19 cellular contexts compared by ENCODE assay signal in genomic region chr9:35140097-35140496, GRCh38. TPM values are rescaled to one million over a fixed set of nuclear protein-coding genes. Genes with fewer than 3 reads are reported as not detected.
A peak's percentile ranks its signal among the peaks of the same experiment; 100 is the strongest.
DNase-seq lines count a peak whose midpoint lies in the region; ATAC-seq, FAIRE-seq and TF ChIP-seq lines count a peak whose summit lies in the region.
"Had no signal": no experiment of that assay in that cellular context is flagged by ENCODE, and none has a peak within 500 bp of the region (broad histone marks: within the 10 kb centered on the region; RNA-seq: fewer than 3 reads in every experiment).

No MANE protein-coding gene starts in this region.

- H4K20me1 ChIP-seq in HepG2 (ENCODE audit: insufficient read depth, low read length) = no peaks in the 10 kb centered on the region

- TF ChIP-seq CTCF in HepG2 (CRISPR knock-in tag; IDR thresholded peaks at IDR 0.05) = no peak
- TF ChIP-seq CTCF in right lobe of liver (IDR thresholded peaks at IDR 0.05) = no peak
- TF ChIP-seq CTCF in WTC11 (IDR thresholded peaks at IDR 0.05) = 0 out of 2 replicates have a peak, but pooled peaks have one; percentile 36
- no peak for TF ChIP-seq CTCF in WERI-Rb-1 (IDR thresholded peaks at IDR 0.05; ENCODE audit: low read depth, low read length)

- H3K9me3 ChIP-seq in HepG2 (ENCODE audit: low read length) (peaks cover 37% of the 10 kb centered on the region), right lobe of liver (peaks cover 0 to 12% (median 2%) of the 10 kb centered on the region in 4 donors), WERI-Rb-1 (ENCODE audit: severe bottlenecking) (peaks cover 32% of the 10 kb centered on the region)
- H3K9me3 ChIP-seq: BE2C had no signal

- H3K4me1 Mint-ChIP-seq in WTC11 = no peaks in the 10 kb centered on the region
- H3K4me1 Mint-ChIP-seq: CD4-positive, CD25-positive, alpha-beta regulatory T cell; CD8-positive, alpha-beta memory T cell had no signal

- H3K27me3 ChIP-seq in HepG2 (ENCODE audit: control insufficient read depth in 1 of 2, insufficient read depth in 2 of 2, low read length in 2 of 2) = peaks cover 0 to 5% of the 10 kb centered on the region in 2 experiments; a peak in 1 of 5 replicates
- no peaks in the 10 kb centered on the region for H3K27me3 ChIP-seq in right lobe of liver
- H3K27me3 ChIP-seq in WERI-Rb-1 (ENCODE audit: insufficient read depth, low read depth, severe bottlenecking) = no peaks in the 10 kb centered on the region
- H3K27me3 ChIP-seq: BE2C had no signal

- no peaks in the 10 kb centered on the region for H3K36me3 ChIP-seq in HepG2 (replicated peaks in 1 of 2; ENCODE audit: control insufficient read depth in 1 of 2, insufficient read depth in 2 of 2, low read length in 2 of 2)
- H3K36me3 ChIP-seq in right lobe of liver = no peaks in the 10 kb centered on the region
- no peaks in the 10 kb centered on the region for H3K36me3 ChIP-seq in WERI-Rb-1
- H3K36me3 ChIP-seq: BE2C had no signal

- no peak overlapping the region for H3K4me3 Mint-ChIP-seq in WTC11
- H3K4me3 Mint-ChIP-seq: CD4-positive, CD25-positive, alpha-beta regulatory T cell; CD8-positive, alpha-beta memory T cell; H9 had no signal

- no peak overlapping the region for H3K27ac ChIP-seq in HepG2 (ENCODE audit: extremely low read length, insufficient read depth, low read length)
- no peak overlapping the region for H3K27ac ChIP-seq in right lobe of liver
- H3K27ac ChIP-seq in WERI-Rb-1 = no peak overlapping the region

- H3K36me3 Mint-ChIP-seq in WTC11 = peaks cover 34% of the 10 kb centered on the region
- H3K36me3 Mint-ChIP-seq: CD4-positive, CD25-positive, alpha-beta regulatory T cell had no signal

- TF ChIP-seq RAD21 in HepG2 (CRISPR knock-in tag; IDR thresholded peaks at IDR 0.05) = no peak

- in situ Hi-C loops in HepG2 (cut with HindIII; ENCODE audit: extremely low pct_ligation_motif_present, low pct_unique_long_range_greater_than_20kb) = no loop called here

- H2AFZ ChIP-seq in HepG2 (ENCODE audit: low read length) = peak overlapping the region; percentile 19

- ATAC-seq in HepG2 = peak; percentile 39; the same call in 2 of the 3 replicates
- no peak for ATAC-seq in right lobe of liver
- no peak for ATAC-seq in WTC11
- ATAC-seq: GM12878 had no signal

- H3K4me3 ChIP-seq in HepG2 (replicated peaks in 1 of 3; ENCODE audit: insufficient read depth in 1 of 3, low read depth in 2 of 3, low read length in 3 of 3) (peak overlapping the region in 1 of 3 experiments; percentile 38; a peak in 2 of 6 replicates), right lobe of liver (no peak overlapping the region), WERI-Rb-1 (ENCODE audit: low read depth, low read length) (no peak overlapping the region)
- H3K4me3 ChIP-seq: GM12878 had no signal

- peaks cover 13% of the 10 kb centered on the region for H3K27me3 Mint-ChIP-seq in WTC11 (ENCODE audit: low read depth)
- H3K27me3 Mint-ChIP-seq: CD4-positive, CD25-positive, alpha-beta regulatory T cell had no signal

- FAIRE-seq in HepG2 (lab: Jason Lieb, UNC) = no peak
- FAIRE-seq: GM12878 had no signal

- POLR2A ChIA-PET in HepG2 (lab: Yijun Ruan, JAX) = no interaction called here
- POLR2A ChIA-PET in WTC11 (lab: Charles Lee) = interaction anchor here (0.5 kb wide), 1 partner anchor 956 kb away, joined by 5 read pairs; no protein-coding TSS in a partner anchor

- no peak overlapping the region for H3K27ac Mint-ChIP-seq in WTC11
- H3K27ac Mint-ChIP-seq: CD8-positive, alpha-beta memory T cell; H9 had no signal

- H3K79me2 ChIP-seq in HepG2 (ENCODE audit: insufficient read depth, low read length) = no peaks in the 10 kb centered on the region

- TF ChIP-seq EP300 in HepG2 (IDR thresholded peaks at IDR 0.05; ENCODE audit: low read depth in 2 of 2, low read length in 2 of 2) = no peak
- no peak for TF ChIP-seq EP300 in HepG2 (CRISPR knock-in tag; IDR thresholded peaks at IDR 0.05; ENCODE audit: borderline replicate concordance)

- CTCF ChIA-PET in HepG2 (lab: Yijun Ruan, JAX; ENCODE audit: low intra/inter-chr PET ratio, low total read pairs) = no interaction called here
- CTCF ChIA-PET in WTC11 (lab: Charles Lee) = interaction anchor here (1.2 kb wide), 1 partner anchor 21 kb away, joined by 4 read pairs; the partner anchor contains the start of gene UNC13B

- H3K4me1 ChIP-seq in HepG2 (ENCODE audit: insufficient read depth, low read length) = peaks cover 24% of the 10 kb centered on the region
- H3K4me1 ChIP-seq in right lobe of liver = no peaks in the 10 kb centered on the region
- H3K4me1 ChIP-seq: BE2C had no signal

- BruUV-seq in HepG2 (replicated peaks; lab: Mats Ljungman, UMichigan) = no TSS peak

- H3K9ac ChIP-seq in HepG2 (ENCODE audit: insufficient read depth, low read depth, low read length) = no peak overlapping the region

- H3K4me2 ChIP-seq in HepG2 (ENCODE audit: low read depth, low read length) = peak overlapping the region; percentile 73

- no peak for DNase-seq in HepG2 (ENCODE audit: low spot score)
- no peak for DNase-seq in right lobe of liver
- DNase-seq in WTC11 (ENCODE audit: low spot score) = no peak
- no peak for DNase-seq in WERI-Rb-1
- no peak for DNase-seq in T-helper 9 cell
- DNase-seq: 8988T; ACHN; BE2C; C1 segment of cervical spinal cord; CD4-positive, CD25-positive, alpha-beta regulatory T cell; CD8-positive, alpha-beta memory T cell; COR-L47; DMS 273 treated with DMSO at 0.1 percent for 48 hours; DMS53; DND-41; EL; GOT3; H9 had no signal

- intact Hi-C loops in HepG2 (cut with micrococcal nuclease; ENCODE audit: unreplicated experiment) (no loop called here), right lobe of liver (cut with DNase I) (no loop called here)

- H3K9me3 Mint-ChIP-seq in WTC11 = peaks cover 48% of the 10 kb centered on the region

- 68% methylated on average over 2 of the region's 2 CpGs for WGBS in HepG2 (ENCODE audit: low lambda C conversion rate)
- 83% methylated on average over 2 of the region's 2 CpGs for WGBS in right lobe of liver (ENCODE audit: insufficient coverage, low coverage, low lambda C conversion rate, missing lambda C conversion rate)

- TF ChIP-seq POLR2A in HepG2 (IDR thresholded peaks at IDR 0.05; ENCODE audit: insufficient read depth in 1 of 2, low read depth in 2 of 2, low read length in 2 of 2) (no peak), right lobe of liver (IDR thresholded peaks at IDR 0.05) (no peak)

RNA-seq across cellular contexts. Expression of gene UNC13B, which starts 21.7 kb away (rescaled TPM):
- total RNA-seq in HepG2 (2016; rRNA removed; fragmentation: Illumina TruSeq; extraction: Trizol) = 18.3 and 23.6 TPM in 2 replicates
- 5.8 and 6.3 TPM in 2 replicates for total RNA-seq in HepG2 (2016; cell fraction: cytosol; rRNA removed; fragmentation: Illumina TruSeq; extraction: Trizol; ENCODE audit: low read depth)
- total RNA-seq in HepG2 (2016; cell fraction: insoluble cytoplasmic fraction; rRNA removed; fragmentation: Illumina TruSeq; extraction: Trizol) = 18.0 and 23.3 TPM in 2 replicates
- 8.4 and 8.7 TPM in 2 replicates for total RNA-seq in HepG2 (2016; cell fraction: membrane; rRNA removed; fragmentation: Illumina TruSeq; extraction: Trizol)
- total RNA-seq in HepG2 (2016; cell fraction: nucleus; rRNA removed; fragmentation: Illumina TruSeq; extraction: Trizol) = 15.9 and 17.6 TPM in 2 replicates
- 14.0 and 17.8 TPM in 2 replicates for polyA plus RNA-seq in HepG2 (2011; rRNA removed)
- polyA plus RNA-seq in HepG2 (2011; cell fraction: cytosol; rRNA removed) = 13.3 and 16.9 TPM in 2 replicates
- polyA plus RNA-seq in HepG2 (2011; cell fraction: nucleus; rRNA removed) = 28.7 and 38.7 TPM in 2 replicates
- 18.7 and 23.3 TPM in 2 replicates for polyA plus RNA-seq in HepG2 (2012)
- 0.63 and 0.76 TPM in 2 replicates for polyA plus RNA-seq in HepG2 (2016; cell fraction: cytosol; fragmentation: Illumina TruSeq; extraction: Trizol; ENCODE audit: low read depth)
- 15.9 and 17.2 TPM in 2 replicates for polyA plus RNA-seq in HepG2 (2016; cell fraction: insoluble cytoplasmic fraction; fragmentation: Illumina TruSeq; extraction: Trizol; ENCODE audit: low read depth)
- polyA plus RNA-seq in HepG2 (2016; cell fraction: membrane; fragmentation: Illumina TruSeq; extraction: Trizol; ENCODE audit: low read depth) = 3.1 TPM in 2 replicates
- 17.3 and 17.8 TPM in 2 replicates for polyA plus RNA-seq in HepG2 (2016; cell fraction: nucleus; fragmentation: Illumina TruSeq; extraction: Trizol; ENCODE audit: insufficient read depth, low read depth)
- polyA minus RNA-seq in HepG2 (2011; rRNA and poly(A)+ RNA removed; ENCODE audit: low replicate concordance) = 36.9 and 49.4 TPM in 2 replicates
- 16.0 and 22.7 TPM in 2 replicates for polyA minus RNA-seq in HepG2 (2011; cell fraction: cytosol; rRNA and poly(A)+ RNA removed)
- 22.0 and 32.6 TPM in 2 replicates for polyA minus RNA-seq in HepG2 (2011; cell fraction: nucleus; rRNA and poly(A)+ RNA removed)
- 10 to 100 TPM; 14.5 to 23.0 (median 20.7) TPM for total RNA-seq in right lobe of liver
- total RNA-seq in WTC11 (2021) = 46.1 to 51.8 TPM (median 49.3 TPM) in 3 replicates

RNA-seq across cellular contexts. Expression of gene ATOSB, which starts 24.4 kb away (rescaled TPM):
- total RNA-seq in HepG2 (2016; rRNA removed; fragmentation: Illumina TruSeq; extraction: Trizol) = 1.9 and 2.3 TPM in 2 replicates
- total RNA-seq in HepG2 (2016; cell fraction: cytosol; rRNA removed; fragmentation: Illumina TruSeq; extraction: Trizol; ENCODE audit: low read depth) = 0.26 and 0.61 TPM in 2 replicates
- total RNA-seq in HepG2 (2016; cell fraction: insoluble cytoplasmic fraction; rRNA removed; fragmentation: Illumina TruSeq; extraction: Trizol) = 1.6 and 2.0 TPM in 2 replicates
- 1.2 and 1.5 TPM in 2 replicates for total RNA-seq in HepG2 (2016; cell fraction: membrane; rRNA removed; fragmentation: Illumina TruSeq; extraction: Trizol)
- total RNA-seq in HepG2 (2016; cell fraction: nucleus; rRNA removed; fragmentation: Illumina TruSeq; extraction: Trizol) = 1.8 and 2.3 TPM in 2 replicates
- 6.4 and 7.1 TPM in 2 replicates for polyA plus RNA-seq in HepG2 (2011; rRNA removed)
- 6.6 and 6.7 TPM in 2 replicates for polyA plus RNA-seq in HepG2 (2011; cell fraction: cytosol; rRNA removed)
- polyA plus RNA-seq in HepG2 (2011; cell fraction: nucleus; rRNA removed) = 16.6 and 22.2 TPM in 2 replicates
- polyA plus RNA-seq in HepG2 (2012) = 2.0 and 2.1 TPM in 2 replicates
- 0.47 and 0.61 TPM in 2 replicates for polyA plus RNA-seq in HepG2 (2016; cell fraction: cytosol; fragmentation: Illumina TruSeq; extraction: Trizol; ENCODE audit: low read depth)
- polyA plus RNA-seq in HepG2 (2016; cell fraction: insoluble cytoplasmic fraction; fragmentation: Illumina TruSeq; extraction: Trizol; ENCODE audit: low read depth) = 2.2 TPM in 2 replicates
- polyA plus RNA-seq in HepG2 (2016; cell fraction: membrane; fragmentation: Illumina TruSeq; extraction: Trizol; ENCODE audit: low read depth) = 1.4 and 1.6 TPM in 2 replicates
- 4.3 and 5.5 TPM in 2 replicates for polyA plus RNA-seq in HepG2 (2016; cell fraction: nucleus; fragmentation: Illumina TruSeq; extraction: Trizol; ENCODE audit: insufficient read depth, low read depth)
- 7.8 and 10.5 TPM in 2 replicates for polyA minus RNA-seq in HepG2 (2011; rRNA and poly(A)+ RNA removed; ENCODE audit: low replicate concordance)
- polyA minus RNA-seq in HepG2 (2011; cell fraction: cytosol; rRNA and poly(A)+ RNA removed) = 1.7 and 1.8 TPM in 2 replicates
- 3.7 and 4.0 TPM in 2 replicates for polyA minus RNA-seq in HepG2 (2011; cell fraction: nucleus; rRNA and poly(A)+ RNA removed)
- total RNA-seq in right lobe of liver = 1 to 10 TPM; 3.7 to 6.9 (median 5.8) TPM
- total RNA-seq in WTC11 (2021) = 4.7 to 8.7 TPM (median 5.4 TPM) in 3 replicates

RNA-seq across cellular contexts. Expression of gene STOML2, which starts 37.2 kb away (rescaled TPM):
- total RNA-seq in HepG2 (2016; rRNA removed; fragmentation: Illumina TruSeq; extraction: Trizol) (250 and 305 TPM in 2 replicates), right lobe of liver (100 to 1,000 TPM in 1 of 6 experiments, 10 to 100 TPM in 5; 59.8 to 102 (median 69.3) TPM), WTC11 (2021) (208 to 214 TPM (median 210 TPM) in 3 replicates)
- total RNA-seq in HepG2 (2016; cell fraction: cytosol; rRNA removed; fragmentation: Illumina TruSeq; extraction: Trizol; ENCODE audit: low read depth) = 682 and 717 TPM in 2 replicates
- 259 and 314 TPM in 2 replicates for total RNA-seq in HepG2 (2016; cell fraction: insoluble cytoplasmic fraction; rRNA removed; fragmentation: Illumina TruSeq; extraction: Trizol)
- 635 and 649 TPM in 2 replicates for total RNA-seq in HepG2 (2016; cell fraction: membrane; rRNA removed; fragmentation: Illumina TruSeq; extraction: Trizol)
- 99.4 and 103 TPM in 2 replicates for total RNA-seq in HepG2 (2016; cell fraction: nucleus; rRNA removed; fragmentation: Illumina TruSeq; extraction: Trizol)
- 243 and 245 TPM in 2 replicates for polyA plus RNA-seq in HepG2 (2011; rRNA removed)
- polyA plus RNA-seq in HepG2 (2011; cell fraction: cytosol; rRNA removed) = 206 and 268 TPM in 2 replicates
- polyA plus RNA-seq in HepG2 (2011; cell fraction: nucleus; rRNA removed) = 223 and 235 TPM in 2 replicates
- 137 and 155 TPM in 2 replicates for polyA plus RNA-seq in HepG2 (2012)
- polyA plus RNA-seq in HepG2 (2016; cell fraction: cytosol; fragmentation: Illumina TruSeq; extraction: Trizol; ENCODE audit: low read depth) = 796 and 800 TPM in 2 replicates
- 284 and 314 TPM in 2 replicates for polyA plus RNA-seq in HepG2 (2016; cell fraction: insoluble cytoplasmic fraction; fragmentation: Illumina TruSeq; extraction: Trizol; ENCODE audit: low read depth)
- 557 and 563 TPM in 2 replicates for polyA plus RNA-seq in HepG2 (2016; cell fraction: membrane; fragmentation: Illumina TruSeq; extraction: Trizol; ENCODE audit: low read depth)
- 177 and 181 TPM in 2 replicates for polyA plus RNA-seq in HepG2 (2016; cell fraction: nucleus; fragmentation: Illumina TruSeq; extraction: Trizol; ENCODE audit: insufficient read depth, low read depth)
- polyA minus RNA-seq in HepG2 (2011; rRNA and poly(A)+ RNA removed; ENCODE audit: low replicate concordance) = 125 and 128 TPM in 2 replicates
- polyA minus RNA-seq in HepG2 (2011; cell fraction: cytosol; rRNA and poly(A)+ RNA removed) = 41.4 and 52.8 TPM in 2 replicates
- polyA minus RNA-seq in HepG2 (2011; cell fraction: nucleus; rRNA and poly(A)+ RNA removed) = 27.2 and 45.5 TPM in 2 replicates

RNA-seq across cellular contexts. Expression of gene PIGO, which starts 43.7 kb away (rescaled TPM):
- 6.6 and 20.5 TPM in 2 replicates for total RNA-seq in HepG2 (2016; rRNA removed; fragmentation: Illumina TruSeq; extraction: Trizol)
- 1.7 and 3.4 TPM in 2 replicates for total RNA-seq in HepG2 (2016; cell fraction: cytosol; rRNA removed; fragmentation: Illumina TruSeq; extraction: Trizol; ENCODE audit: low read depth)
- 6.2 and 20.0 TPM in 2 replicates for total RNA-seq in HepG2 (2016; cell fraction: insoluble cytoplasmic fraction; rRNA removed; fragmentation: Illumina TruSeq; extraction: Trizol)
- 3.2 and 3.6 TPM in 2 replicates for total RNA-seq in HepG2 (2016; cell fraction: membrane; rRNA removed; fragmentation: Illumina TruSeq; extraction: Trizol)
- total RNA-seq in HepG2 (2016; cell fraction: nucleus; rRNA removed; fragmentation: Illumina TruSeq; extraction: Trizol) = 18.5 and 23.4 TPM in 2 replicates
- polyA plus RNA-seq in HepG2 (2011; rRNA removed) = 24.4 and 26.2 TPM in 2 replicates
- polyA plus RNA-seq in HepG2 (2011; cell fraction: cytosol; rRNA removed) = 18.2 and 19.4 TPM in 2 replicates
- 36.6 and 39.8 TPM in 2 replicates for polyA plus RNA-seq in HepG2 (2011; cell fraction: nucleus; rRNA removed)
- polyA plus RNA-seq in HepG2 (2012) = 11.1 and 13.7 TPM in 2 replicates
- polyA plus RNA-seq in HepG2 (2016; cell fraction: cytosol; fragmentation: Illumina TruSeq; extraction: Trizol; ENCODE audit: low read depth) = 1.4 TPM in 2 replicates
- polyA plus RNA-seq in HepG2 (2016; cell fraction: insoluble cytoplasmic fraction; fragmentation: Illumina TruSeq; extraction: Trizol; ENCODE audit: low read depth) = 5.1 and 7.0 TPM in 2 replicates
- 2.4 and 2.7 TPM in 2 replicates for polyA plus RNA-seq in HepG2 (2016; cell fraction: membrane; fragmentation: Illumina TruSeq; extraction: Trizol; ENCODE audit: low read depth)
- 29.3 and 36.5 TPM in 2 replicates for polyA plus RNA-seq in HepG2 (2016; cell fraction: nucleus; fragmentation: Illumina TruSeq; extraction: Trizol; ENCODE audit: insufficient read depth, low read depth)
- polyA minus RNA-seq in HepG2 (2011; rRNA and poly(A)+ RNA removed; ENCODE audit: low replicate concordance) = 54.7 and 59.3 TPM in 2 replicates
- 15.4 and 19.4 TPM in 2 replicates for polyA minus RNA-seq in HepG2 (2011; cell fraction: cytosol; rRNA and poly(A)+ RNA removed)
- 20.1 and 20.3 TPM in 2 replicates for polyA minus RNA-seq in HepG2 (2011; cell fraction: nucleus; rRNA and poly(A)+ RNA removed)
- 10 to 100 TPM; 11.5 to 18.0 (median 15.6) TPM for total RNA-seq in right lobe of liver
- 23.8 to 33.3 TPM (median 31.3 TPM) in 3 replicates for total RNA-seq in WTC11 (2021)

Comparison
In these comparisons a context has a peak if more than half of its experiments do, and no peak if none do; other contexts are left out.
1. Of the 50 proteins assayed by ChIP-seq in both HepG2 and WTC11: peak only in HepG2: none; only in WTC11: CTCF; in both: none; in neither: 49.